In the genomic region with DNA sequence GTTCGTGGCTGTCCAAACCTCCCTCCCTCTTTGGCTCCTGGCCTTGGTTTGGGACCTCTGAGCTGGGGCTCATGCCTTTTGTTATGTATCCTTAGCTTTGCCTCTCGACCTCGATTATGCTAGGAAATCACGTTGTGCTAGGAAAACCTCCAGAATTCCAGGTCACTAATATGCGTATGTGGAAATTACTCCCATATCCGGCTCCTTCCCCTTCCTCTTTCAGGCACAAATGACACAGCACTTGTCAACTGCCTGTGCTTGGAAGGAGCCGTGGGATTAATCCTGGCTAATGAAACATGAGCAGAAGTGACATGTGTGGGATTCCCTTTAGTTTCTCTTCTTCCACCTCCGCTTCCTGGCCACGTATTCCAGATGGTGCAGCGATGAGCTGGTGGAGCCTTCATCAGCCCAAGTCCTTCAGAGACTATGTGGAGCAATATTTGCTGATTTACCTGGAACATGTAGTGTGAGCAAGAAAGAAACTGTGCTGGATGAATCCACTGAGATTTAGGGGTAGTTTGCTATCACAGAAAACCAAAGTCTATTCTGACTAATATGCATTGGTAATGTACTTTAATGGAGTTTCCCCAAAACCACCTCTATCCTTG, we compare ENCODE assay signal across 10 cellular contexts.
A peak's percentile ranks its signal among the peaks of the same experiment; 100 is the strongest.
DNase-seq lines count a peak whose midpoint lies in the region; ATAC-seq, FAIRE-seq and TF ChIP-seq lines count a peak whose summit lies in the region.
"Had no signal": no experiment of that assay in that cellular context is flagged by ENCODE, and none has a peak within 500 bp of the region (broad histone marks: within the 10 kb centered on the region; RNA-seq: fewer than 3 reads in every experiment).

No MANE protein-coding gene starts in this region.

- TF ChIP-seq POLR2A in GM12891 (IDR thresholded peaks at IDR 0.05; ENCODE audit: low read depth, low read length) = no peak
- no peak for TF ChIP-seq POLR2A in esophagus muscularis mucosa (IDR thresholded peaks at IDR 0.05; ENCODE audit: low read depth)
- TF ChIP-seq POLR2A in ovary (IDR thresholded peaks at IDR 0.05) = no peak

- TF ChIP-seq EP300 in esophagus muscularis mucosa (IDR thresholded peaks at IDR 0.05) = peak; percentile 57
- TF ChIP-seq EP300 in ovary (IDR thresholded peaks at IDR 0.05) = peak; percentile 70

- peaks cover 40 to 53% (median 46%) of the 10 kb centered on the region in 4 donors for H3K4me1 ChIP-seq in esophagus muscularis mucosa
- H3K4me1 ChIP-seq in ovary (ENCODE audit: insufficient read depth) = peaks cover 4% of the 10 kb centered on the region

- DNase-seq in GM12891 (ENCODE audit: insufficient read length, low spot score) = no peak
- DNase-seq in esophagus muscularis mucosa (ENCODE audit: extremely low spot score) = no peak
- peak in 1 of 5 donors; percentile 21 for DNase-seq in ovary
- DNase-seq in NCI-H510A treated with DMSO at 0.1 percent for 48 hours (lab: John Stamatoyannopoulos, UW) = no peak
- DNase-seq in HuH-7.5 (ENCODE audit: low spot score) = no peak
- DNase-seq in ureter (ENCODE audit: low spot score) = no peak
- DNase-seq: activated naive CD8-positive, alpha-beta T cell treated with anti-CD3 and anti-CD28 coated beads, Interleukin-2, amount 10 ng/mL, durations not matched to agents 7 days and 5 days; left colon had no signal

- peak overlapping the region; percentile 50 to 61 (median 60) for H3K27ac ChIP-seq in esophagus muscularis mucosa (replicated peaks in 1 of 4)
- no peak overlapping the region for H3K27ac ChIP-seq in ovary

- WGBS in esophagus muscularis mucosa = 75% methylated on average over 10 of the region's 10 CpGs
- WGBS in ovary, 3 donors = 65 to 68% (median 68%) methylated on average over 10 of the region's 10 CpGs

- intact Hi-C loops in esophagus muscularis mucosa (cut with DNase I) = no loop called here
- intact Hi-C loops in ovary (cut with DNase I) = no loop called here

- ATAC-seq in HG02981 (IDR thresholded peaks at IDR 0.05; ENCODE audit: unreplicated experiment) = peak; percentile 38
- no peak for ATAC-seq in GM18498 (IDR thresholded peaks at IDR 0.05; ENCODE audit: unreplicated experiment)
- ATAC-seq: left colon had no signal

- FAIRE-seq in GM12891 (lab: Jason Lieb, UNC) = peak; percentile 28

- no peak for TF ChIP-seq CTCF in esophagus muscularis mucosa (IDR thresholded peaks at IDR 0.05)
- TF ChIP-seq CTCF in ovary (IDR thresholded peaks at IDR 0.05) = no peak

- H3K9me3 ChIP-seq in esophagus muscularis mucosa = no peaks in the 10 kb centered on the region
- no peaks in the 10 kb centered on the region for H3K9me3 ChIP-seq in ovary

- H3K4me3 ChIP-seq in esophagus muscularis mucosa = no peak overlapping the region
- no peak overlapping the region for H3K4me3 ChIP-seq in ovary

- H3K36me3 ChIP-seq in esophagus muscularis mucosa (no peaks in the 10 kb centered on the region), ovary (no peaks in the 10 kb centered on the region)

- no peaks in the 10 kb centered on the region for H3K27me3 ChIP-seq in esophagus muscularis mucosa
- H3K27me3 ChIP-seq in ovary = no peaks in the 10 kb centered on the region

TF ChIP-seq in GM12891, 5 proteins besides CTCF, POLR2A, EP300 and RAD21:
- TF ChIP-seq TAF1 (IDR thresholded peaks at IDR 0.05; ENCODE audit: low read depth, low read length) (no peak), POU2F2 (IDR thresholded peaks at IDR 0.05; ENCODE audit: low read depth, low read length) (no peak), PAX5 (IDR thresholded peaks at IDR 0.05; ENCODE audit: insufficient read depth, low read length, severe bottlenecking) (no peak), POLR2AphosphoS5 (IDR thresholded peaks at IDR 0.05; ENCODE audit: low read depth, low read length) (no peak), SPI1 (IDR thresholded peaks at IDR 0.05; ENCODE audit: low read depth, low read length) (no peak)

Comparison
In these comparisons a context has a peak if more than half of its experiments do, and no peak if none do; other contexts are left out.
1. H3K27ac ChIP-seq: peak in esophagus muscularis mucosa (4 of 4); none in ovary (0 of 2).